19 cellular contexts compared by ENCODE assay signal in the genomic region with DNA sequence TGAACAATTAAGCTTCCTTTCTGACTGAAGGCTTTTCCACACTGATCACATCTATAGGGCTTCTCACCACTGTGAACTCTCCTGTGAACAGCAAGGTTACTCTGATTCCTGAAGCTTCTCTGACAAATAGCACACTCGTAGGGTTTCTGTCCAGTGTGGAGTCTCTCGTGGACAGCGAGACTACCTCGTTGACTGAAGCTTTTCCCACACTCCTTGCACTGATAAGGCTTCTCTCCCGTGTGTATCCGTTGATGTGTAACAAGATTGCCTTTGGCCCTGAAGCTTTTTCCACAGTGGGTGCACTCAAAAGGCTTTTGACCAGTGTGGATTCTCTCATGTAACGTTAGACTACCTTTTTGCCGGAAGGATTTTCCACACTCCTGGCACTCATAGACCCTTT. TPM values are rescaled to one million over a fixed set of nuclear protein-coding genes. Genes with fewer than 3 reads are reported as not detected.
DNase-seq lines count a peak whose midpoint lies in the region; ATAC-seq and TF ChIP-seq lines count a peak whose summit lies in the region.
"Had no signal": no experiment of that assay in that cellular context is flagged by ENCODE, and none has a peak within 500 bp of the region (broad histone marks: within the 10 kb centered on the region; RNA-seq: fewer than 3 reads in every experiment).

No MANE protein-coding gene starts in this region.

- H3K36me3 ChIP-seq in liver (ENCODE audit: control insufficient read depth in 4 of 4, insufficient read depth in 3 of 4, low read depth in 1 of 4, low read length in 3 of 4) (peaks cover 14 to 39% (median 33%) of the 10 kb centered on the region in 4 donors), right lobe of liver (peaks cover 0 to 22% (median 14%) of the 10 kb centered on the region in 4 donors), iPS-20b (ENCODE audit: insufficient read depth, low read depth, low read length) (peaks cover 49% of the 10 kb centered on the region)

- 99% methylated on average over 8 of the region's 8 CpGs for WGBS in liver
- 97% methylated on average over 5 of the region's 8 CpGs for WGBS in right lobe of liver (ENCODE audit: insufficient coverage, low coverage, low lambda C conversion rate, missing lambda C conversion rate)

- TF ChIP-seq RAD21 in liver (IDR thresholded peaks at IDR 0.05) = no peak

- H3K27me3 ChIP-seq in liver (ENCODE audit: control insufficient read depth in 4 of 4, insufficient read depth in 4 of 4, low read length in 3 of 4) (no peaks in the 10 kb centered on the region), right lobe of liver (no peaks in the 10 kb centered on the region), iPS-20b (ENCODE audit: insufficient read depth, low read length) (peaks cover 15% of the 10 kb centered on the region)
- H3K27me3 ChIP-seq: breast epithelium, hepatocyte, Peyer's patch, tibial nerve had no signal

- DNase-seq in right lobe of liver = no peak
- peak; percentile 56 for DNase-seq in choroid plexus epithelial cell (ENCODE audit: low read depth)
- no peak for DNase-seq in medulla oblongata (ENCODE audit: extremely low spot score)
- DNase-seq in NCI-H1105 treated with DMSO at 0.1 percent for 48 hours (lab: John Stamatoyannopoulos, UW) = no peak
- no peak for DNase-seq in activated naive CD4-positive, alpha-beta T cell treated with Interleukin-2 at 50 U/mL for 16 hours
- DNase-seq: activated naive CD8-positive, alpha-beta T cell treated with anti-CD3 and anti-CD28 coated beads, Interleukin-2, amount 50 U/mL, for 24 hours; CD8-positive, alpha-beta T cell; kidney; mesenchymal stem cell; NCI-H1417 treated with DMSO at 0.1 percent for 48 hours; nephron progenitor cell; Peyer's patch had no signal

- intact Hi-C loops in right lobe of liver (cut with DNase I) = no loop called here

- no peak for ATAC-seq in right lobe of liver
- ATAC-seq in SK-N-SH treated with all-trans-retinoic acid at 6 μM for 48 hours = no peak
- ATAC-seq: activated naive CD8-positive, alpha-beta T cell treated with anti-CD3 and anti-CD28 coated beads, Interleukin-2, amount 50 U/mL, for 24 hours; CD8-positive, alpha-beta T cell; stimulated activated effector memory CD8-positive, alpha-beta T cell treated with anti-CD3 and anti-CD28 coated beads, Interleukin-12 subunit alpha, Interleukin-12 subunit beta, amount 100 ng/mL, for 72 hours had no signal

- peaks cover 37 to 59% (median 44%) of the 10 kb centered on the region in 4 donors for H3K9me3 ChIP-seq in liver (ENCODE audit: control insufficient read depth in 4 of 4, low read length in 3 of 4)
- H3K9me3 ChIP-seq in right lobe of liver = peaks cover 3 to 37% (median 18%) of the 10 kb centered on the region in 4 donors
- H3K9me3 ChIP-seq in iPS-20b (ENCODE audit: insufficient read depth, low read depth, low read length) = peaks cover 70% of the 10 kb centered on the region

- H3K9ac ChIP-seq in liver (ENCODE audit: low read depth in 1 of 2, low read length in 2 of 2) (no peak overlapping the region), iPS-20b (ENCODE audit: low read depth, low read length) (no peak overlapping the region)

- H3K4me3 ChIP-seq in liver (ENCODE audit: low read depth in 1 of 3, low read length in 3 of 3) (peak overlapping the region in 2 of 3 donors; percentile 51 to 65), right lobe of liver (no peak overlapping the region), choroid plexus epithelial cell (ENCODE audit: low read depth, low read length) (no peak overlapping the region), iPS-20b (ENCODE audit: low read length) (peak overlapping the region; percentile 0; the same call in 1 of the 2 replicates)
- H3K4me3 ChIP-seq: hepatocyte, Peyer's patch, tibial nerve had no signal

- H3K4me1 ChIP-seq in liver (ENCODE audit: control insufficient read depth in 4 of 4, insufficient read depth in 4 of 4, low read length in 3 of 4) = peaks cover 2 to 8% (median 3%) of the 10 kb centered on the region in 4 donors
- H3K4me1 ChIP-seq in right lobe of liver = peaks cover 0 to 3% (median 0%) of the 10 kb centered on the region in 4 donors
- H3K4me1 ChIP-seq in iPS-20b (ENCODE audit: insufficient read depth, low read length) = peaks cover 4% of the 10 kb centered on the region; the same call in 1 of the 2 replicates
- H3K4me1 ChIP-seq: breast epithelium had no signal

- TF ChIP-seq CTCF in liver (IDR thresholded peaks at IDR 0.05; ENCODE audit: low read depth, low read length, missing input control) (no peak), right lobe of liver (IDR thresholded peaks at IDR 0.05) (no peak), choroid plexus epithelial cell (conservative IDR thresholded peaks at IDR 0.05; ENCODE audit: low read depth, low read length) (no peak)

- no peak for TF ChIP-seq POLR2A in right lobe of liver (IDR thresholded peaks at IDR 0.05)

- no peak overlapping the region for H3K27ac ChIP-seq in liver (ENCODE audit: low read depth in 1 of 2, low read length in 2 of 2)
- H3K27ac ChIP-seq in right lobe of liver = no peak overlapping the region
- H3K27ac ChIP-seq in iPS-20b (ENCODE audit: low read length) = no peak overlapping the region
- H3K27ac ChIP-seq: breast epithelium, hepatocyte, Peyer's patch, tibial nerve had no signal

TF ChIP-seq in liver, 16 proteins besides CTCF, POLR2A, EP300 and RAD21:
- TF ChIP-seq SP1 (IDR thresholded peaks at IDR 0.05) = no peak
- TF ChIP-seq, protein P1, sequence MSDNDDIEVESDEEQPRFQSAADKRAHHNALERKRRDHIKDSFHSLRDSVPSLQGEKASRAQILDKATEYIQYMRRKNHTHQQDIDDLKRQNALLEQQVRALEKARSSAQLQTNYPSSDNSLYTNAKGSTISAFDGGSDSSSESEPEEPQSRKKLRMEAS (IDR thresholded peaks at IDR 0.05) = no peak
- no peak for TF ChIP-seq FOXA1 (IDR thresholded peaks at IDR 0.05)
- TF ChIP-seq ZBTB33 (IDR thresholded peaks at IDR 0.05) = no peak
- no peak for TF ChIP-seq JUND (IDR thresholded peaks at IDR 0.05)
- no peak for TF ChIP-seq ATF3 (IDR thresholded peaks at IDR 0.05)
- no peak for TF ChIP-seq FOXA2 (IDR thresholded peaks at IDR 0.05)
- TF ChIP-seq RXRA (IDR thresholded peaks at IDR 0.05) = no peak
- TF ChIP-seq YY1 (IDR thresholded peaks at IDR 0.05) = no peak
- TF ChIP-seq GABPA (IDR thresholded peaks at IDR 0.05 in 1 of 2, conservative IDR thresholded peaks at IDR 0.05 in 1 of 2) = no peak
- TF ChIP-seq TAF1 (conservative IDR thresholded peaks at IDR 0.05) = no peak

TF ChIP-seq in SK-N-SH treated with all-trans-retinoic acid at 6 μM for 48 hours, 23 proteins besides CTCF, POLR2A, EP300 and RAD21:
- TF ChIP-seq CSDC2 (CRISPR knock-in tag; IDR thresholded peaks at IDR 0.05) (no peak), ZNF8 (CRISPR knock-in tag; IDR thresholded peaks at IDR 0.05) (no peak), ZNF70 (CRISPR knock-in tag; IDR thresholded peaks at IDR 0.05) (no peak), ZFP3 (CRISPR knock-in tag; IDR thresholded peaks at IDR 0.05) (no peak), OSR1 (CRISPR knock-in tag; IDR thresholded peaks at IDR 0.05) (no peak), CSRNP3 (CRISPR knock-in tag; IDR thresholded peaks at IDR 0.05) (no peak), ISL1 (CRISPR knock-in tag; IDR thresholded peaks at IDR 0.05) (no peak)
- TF ChIP-seq, protein P2, sequence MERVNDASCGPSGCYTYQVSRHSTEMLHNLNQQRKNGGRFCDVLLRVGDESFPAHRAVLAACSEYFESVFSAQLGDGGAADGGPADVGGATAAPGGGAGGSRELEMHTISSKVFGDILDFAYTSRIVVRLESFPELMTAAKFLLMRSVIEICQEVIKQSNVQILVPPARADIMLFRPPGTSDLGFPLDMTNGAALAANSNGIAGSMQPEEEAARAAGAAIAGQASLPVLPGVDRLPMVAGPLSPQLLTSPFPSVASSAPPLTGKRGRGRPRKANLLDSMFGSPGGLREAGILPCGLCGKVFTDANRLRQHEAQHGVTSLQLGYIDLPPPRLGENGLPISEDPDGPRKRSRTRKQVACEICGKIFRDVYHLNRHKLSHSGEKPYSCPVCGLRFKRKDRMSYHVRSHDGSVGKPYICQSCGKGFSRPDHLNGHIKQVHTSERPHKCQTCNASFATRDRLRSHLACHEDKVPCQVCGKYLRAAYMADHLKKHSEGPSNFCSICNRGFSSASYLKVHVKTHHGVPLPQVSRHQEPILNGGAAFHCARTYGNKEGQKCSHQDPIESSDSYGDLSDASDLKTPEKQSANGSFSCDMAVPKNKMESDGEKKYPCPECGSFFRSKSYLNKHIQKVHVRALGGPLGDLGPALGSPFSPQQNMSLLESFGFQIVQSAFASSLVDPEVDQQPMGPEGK (CRISPR knock-in tag; IDR thresholded peaks at IDR 0.05; ENCODE audit: borderline replicate concordance) = no peak
- TF ChIP-seq, protein P3, sequence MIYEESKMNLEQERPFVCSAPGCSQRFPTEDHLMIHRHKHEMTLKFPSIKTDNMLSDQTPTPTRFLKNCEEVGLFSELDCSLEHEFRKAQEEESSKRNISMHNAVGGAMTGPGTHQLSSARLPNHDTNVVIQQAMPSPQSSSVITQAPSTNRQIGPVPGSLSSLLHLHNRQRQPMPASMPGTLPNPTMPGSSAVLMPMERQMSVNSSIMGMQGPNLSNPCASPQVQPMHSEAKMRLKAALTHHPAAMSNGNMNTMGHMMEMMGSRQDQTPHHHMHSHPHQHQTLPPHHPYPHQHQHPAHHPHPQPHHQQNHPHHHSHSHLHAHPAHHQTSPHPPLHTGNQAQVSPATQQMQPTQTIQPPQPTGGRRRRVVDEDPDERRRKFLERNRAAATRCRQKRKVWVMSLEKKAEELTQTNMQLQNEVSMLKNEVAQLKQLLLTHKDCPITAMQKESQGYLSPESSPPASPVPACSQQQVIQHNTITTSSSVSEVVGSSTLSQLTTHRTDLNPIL (CRISPR knock-in tag; IDR thresholded peaks at IDR 0.05; ENCODE audit: low read depth) = no peak

RNA-seq across cellular contexts. Expression of gene ZNF32, which starts 4.4 kb away (rescaled TPM):
- 10 to 100 TPM in 1 of 2 donors, 1 to 10 TPM in 1; 6.5 to 11.9 TPM for total RNA-seq in liver
- 10 to 100 TPM; 13.1 to 19.9 TPM for polyA plus RNA-seq in liver
- 10 to 100 TPM; 10.9 to 20.4 (median 15.3) TPM for total RNA-seq in right lobe of liver

RNA-seq across cellular contexts. Expression of gene ZNF485, which starts 38.0 kb away (rescaled TPM):
- total RNA-seq in liver (1 to 10 TPM in 1 of 2 donors, under 1 TPM in 1; 0.98 to 2.4 TPM), right lobe of liver (1 to 10 TPM; 1.1 to 3.8 (median 2.1) TPM)
- polyA plus RNA-seq in liver = 1 to 10 TPM in 1 of 2 donors, under 1 TPM in 1; 0.92 to 1.0 TPM

Comparison
In these comparisons a context has a peak if more than half of its experiments do, and no peak if none do; other contexts are left out.
1. H3K4me3 ChIP-seq: peak in liver (2 of 3) and iPS-20b (single experiment); none in right lobe of liver (0 of 3) and choroid plexus epithelial cell (single experiment).